Comparison of ENCODE assay signal across 8 cellular contexts in genomic region chr9:73132034-73132776, GRCh38. TPM values are rescaled to one million over a fixed set of nuclear protein-coding genes. Genes with fewer than 3 reads are reported as not detected.
DNase-seq lines count a peak whose midpoint lies in the region; ATAC-seq, FAIRE-seq and TF ChIP-seq lines count a peak whose summit lies in the region.

No MANE protein-coding gene starts in this region.

- POLR2A ChIA-PET in H1 (lab: Charles Lee; ENCODE audit: partially characterized antibody) = no interaction called here

- no peak overlapping the region for H2BK15ac ChIP-seq in H1 (ENCODE audit: low read length)

- no peak overlapping the region for H4K91ac ChIP-seq in H1 (replicated peaks; ENCODE audit: insufficient read length, low read length)

- H3K23me2 ChIP-seq in H1 (ENCODE audit: low read depth, low read length) = no peaks in the 10 kb centered on the region

- no peak overlapping the region for H2BK20ac ChIP-seq in H1 (ENCODE audit: low read length)

- FAIRE-seq in A204.1 (lab: Jason Lieb, UNC) (peak; percentile 93), H1 (lab: Jason Lieb, UNC) (no peak)

- no peaks in the 10 kb centered on the region for H3K9me3 ChIP-seq in H1 (ENCODE audit: insufficient read depth in 2 of 2, low read depth in 1 of 2, low read length in 1 of 2)

- no peak overlapping the region for H3K23ac ChIP-seq in H1 (ENCODE audit: insufficient read length)

- WGBS in H1 (ENCODE audit: extremely low coverage in 1 of 2, insufficient coverage in 1 of 2, insufficient read length in 1 of 2, insufficient replicate concordance in 2 of 2, low coverage in 1 of 2, low lambda C conversion rate in 2 of 2, missing lambda C conversion rate in 1 of 2), 2 experiments = 66% methylated on average over 15 of the region's 15 CpGs; no CpG with 5 or more reads in 1 of the 2 experiments

- TF ChIP-seq RAD21 in H1 (IDR thresholded peaks at IDR 0.05 in 1 of 2, conservative IDR thresholded peaks at IDR 0.05 in 1 of 2; ENCODE audit: low read depth in 2 of 2, low read length in 2 of 2) = no peak

- no peak for TF ChIP-seq POLR2A in H1 (IDR thresholded peaks at IDR 0.05; ENCODE audit: control extremely low read depth in 1 of 2, low read depth in 2 of 2, low read length in 2 of 2)

- no peak overlapping the region for H2AK5ac ChIP-seq in H1 (ENCODE audit: low read depth, low read length)

- H2BK120ac ChIP-seq in H1 (replicated peaks; ENCODE audit: low read depth, low read length) = no peak overlapping the region

- H3K4me1 ChIP-seq in H1 (replicated peaks in 1 of 4; ENCODE audit: control insufficient read depth in 3 of 4, insufficient read depth in 4 of 4, low read length in 3 of 4) = no peaks in the 10 kb centered on the region; a peak in 1 of 7 replicates

- H3K9me3 Mint-ChIP-seq in mesothelial cell of epicardium = no peaks in the 10 kb centered on the region

- H3K79me1 ChIP-seq in H1 (ENCODE audit: low read depth, low read length) = no peaks in the 10 kb centered on the region

- H3K79me2 ChIP-seq in H1 (ENCODE audit: control insufficient read depth in 1 of 2, insufficient read depth in 2 of 2, low read length in 2 of 2) = no peaks in the 10 kb centered on the region

- H2BK12ac ChIP-seq in H1 (ENCODE audit: low read depth, low read length) = no peak overlapping the region

- H2AFZ ChIP-seq in H1 (ENCODE audit: low read length) = peak overlapping the region; percentile 3; the same call in 1 of the 2 replicates

- no peaks in the 10 kb centered on the region for H3K36me3 Mint-ChIP-seq in mesothelial cell of epicardium

- H4K20me1 ChIP-seq in H1 (replicated peaks in 1 of 2; ENCODE audit: control insufficient read depth in 1 of 2, insufficient read depth in 2 of 2, low read length in 2 of 2) = no peaks in the 10 kb centered on the region

- H4K5ac ChIP-seq in H1 (ENCODE audit: insufficient read length, low read depth, low read length) = no peak overlapping the region

- H3K27ac ChIP-seq in H1 (ENCODE audit: low read depth, low read length) = no peak overlapping the region

- TF ChIP-seq CTCF in H1 (IDR thresholded peaks at IDR 0.05; ENCODE audit: control extremely low read depth in 1 of 3, insufficient read depth in 1 of 3, low read depth in 1 of 3, low read length in 3 of 3) (no peak), mesothelial cell of epicardium (IDR thresholded peaks at IDR 0.05; ENCODE audit: unreplicated experiment) (no peak)

- ATAC-seq in GM18873 (IDR thresholded peaks at IDR 0.05; ENCODE audit: low FRiP score, unreplicated experiment) (peak; percentile 95), HG03103 (IDR thresholded peaks at IDR 0.05; ENCODE audit: low read depth, unreplicated experiment) (peak; percentile 86)

- H3K18ac ChIP-seq in H1 (ENCODE audit: extremely low read depth, low read length) = no peak overlapping the region

- no peak overlapping the region for H3K4ac ChIP-seq in H1 (replicated peaks; ENCODE audit: insufficient read length, low read depth, low read length)

- H3K4me3 ChIP-seq in H1 (ENCODE audit: extremely low read depth in 1 of 4, insufficient read depth in 2 of 4, low read depth in 3 of 4, low read length in 4 of 4) = no peak overlapping the region

- no peak overlapping the region for H3K56ac ChIP-seq in H1 (replicated peaks; ENCODE audit: insufficient read length, low read depth, low read length)

- no peak overlapping the region; a peak in 1 of 4 replicates for H3K4me2 ChIP-seq in H1 (ENCODE audit: insufficient read depth in 1 of 2, low read depth in 2 of 2, low read length in 2 of 2)

- H3K27me3 Mint-ChIP-seq in mesothelial cell of epicardium (ENCODE audit: low read depth) = no peaks in the 10 kb centered on the region

- no peak for TF ChIP-seq EP300 in H1 (IDR thresholded peaks at IDR 0.05; ENCODE audit: borderline replicate concordance in 1 of 2, low read depth in 2 of 2, low read length in 2 of 2)

- CTCF ChIA-PET in H1 (lab: Charles Lee; ENCODE audit: partially characterized antibody) = interaction anchor here (1.1 to 1.8 kb wide), 2 partner anchors 25 to 276 kb away, joined by 3 to 4 read pairs; no protein-coding TSS in a partner anchor

- peak; percentile 42 for DNase-seq in NCI-H774 (lab: John Stamatoyannopoulos, UW)
- peak in 2 of 3 experiments; percentile 16 to 32 for DNase-seq in activated CD8-positive, alpha-beta memory T cell treated with anti-CD3 and anti-CD28 coated beads for 48 hours (ENCODE audit: low read depth in 2 of 3, low spot score in 2 of 3)
- DNase-seq in H1 (ENCODE audit: low read depth in 1 of 2, low spot score in 2 of 2) = no peak
- peak; percentile 54 to 70 for DNase-seq in mesothelial cell of epicardium (ENCODE audit: low spot score in 2 of 2, unreplicated experiment in 2 of 2)
- peak; percentile 20 for DNase-seq in stimulated activated CD8-positive, alpha-beta memory T cell treated with anti-CD3 and anti-CD28 coated beads, Interleukin-15, amount 100 ng/mL, for 24 hours (ENCODE audit: low read depth)

- no peaks in the 10 kb centered on the region for H3K27me3 ChIP-seq in H1 (replicated peaks in 1 of 4; ENCODE audit: control insufficient read depth in 3 of 4, extremely low read depth in 1 of 4, insufficient read depth in 3 of 4, low read length in 3 of 4)

- H4K8ac ChIP-seq in H1 (ENCODE audit: extremely low read depth, insufficient read depth, low read length) = no peak overlapping the region

- no peaks in the 10 kb centered on the region for H3K36me3 ChIP-seq in H1 (ENCODE audit: control insufficient read depth in 2 of 4, insufficient read depth in 4 of 4, low read length in 3 of 4)

- H3K27ac Mint-ChIP-seq in mesothelial cell of epicardium = peak overlapping the region; percentile 95

- H3K4me3 Mint-ChIP-seq in mesothelial cell of epicardium = peak overlapping the region; percentile 61

- peaks cover 49% of the 10 kb centered on the region for H3K4me1 Mint-ChIP-seq in mesothelial cell of epicardium

- H2BK5ac ChIP-seq in H1 (ENCODE audit: low read depth, low read length) = no peak overlapping the region

- no peak overlapping the region for H3K14ac ChIP-seq in H1 (ENCODE audit: insufficient read length)

- no peak overlapping the region for H3K9ac ChIP-seq in H1 (replicated peaks in 1 of 4; ENCODE audit: extremely low read depth in 1 of 4, low read depth in 3 of 4, low read length in 3 of 4)

TF ChIP-seq in H1, 55 proteins besides CTCF, POLR2A, EP300 and RAD21:
- TF ChIP-seq USF2 (IDR thresholded peaks at IDR 0.05; ENCODE audit: low read length) (no peak), POLR2AphosphoS5 (IDR thresholded peaks at IDR 0.05; ENCODE audit: low read depth, low read length) (no peak), CHD1 (IDR thresholded peaks at IDR 0.05; ENCODE audit: low read depth, low read length) (no peak), SP1 (IDR thresholded peaks at IDR 0.05; ENCODE audit: low read depth, low read length) (no peak), GTF2F1 (IDR thresholded peaks at IDR 0.05; ENCODE audit: borderline replicate concordance, low read depth, low read length) (no peak), JUN (IDR thresholded peaks at IDR 0.05; ENCODE audit: low read depth, low read length) (no peak)

RNA-seq across cellular contexts. Expression of gene ANXA1, which starts 19.5 kb away (rescaled TPM):
- 5.7 and 6.7 TPM in 2 replicates for total RNA-seq in H1 (2021; fragmentation: NEBNext Ultra II Directional; extraction: Animal tissue kit (Norgen Biotek cat#: 25700))
- 0.50 and 0.71 TPM in 2 replicates for polyA plus RNA-seq in H1 (2011; rRNA removed)
- 1.5 TPM for polyA plus RNA-seq in H1 (2011; cell fraction: cytosol; rRNA removed)
- 0.23 TPM for polyA plus RNA-seq in H1 (2011; cell fraction: nucleus; rRNA removed)
- 1.5 to 5.3 TPM (median 2.6 TPM) in 4 replicates for polyA plus RNA-seq in H1 (2012, experiment 1 of 2)
- polyA plus RNA-seq in H1 (2012, experiment 2 of 2) = 0.62 TPM
- polyA plus RNA-seq in H1 (2013, experiment 1 of 2) = 12.3 TPM
- 12.5 TPM for polyA plus RNA-seq in H1 (2013, experiment 2 of 2)
- 1.3 and 2.0 TPM in 2 replicates for polyA minus RNA-seq in H1 (2011; rRNA and poly(A)+ RNA removed)
- polyA minus RNA-seq in H1 (2011; cell fraction: cytosol; rRNA and poly(A)+ RNA removed) = 3.4 TPM
- 3.2 TPM for polyA minus RNA-seq in H1 (2011; cell fraction: nucleus; rRNA and poly(A)+ RNA removed)
- total RNA-seq in mesothelial cell of epicardium = 166 to 189 TPM (median 183 TPM) in 3 replicates

Comparison
In these comparisons a context has a peak if more than half of its experiments do, and no peak if none do; other contexts are left out.
1. DNase-seq: peak in NCI-H774 (single experiment), activated CD8-positive, alpha-beta memory T cell treated with anti-CD3 and anti-CD28 coated beads for 48 hours (2 of 3), mesothelial cell of epicardium (2 of 2) and stimulated activated CD8-positive, alpha-beta memory T cell treated with anti-CD3 and anti-CD28 coated beads, Interleukin-15, amount 100 ng/mL, for 24 hours (single experiment); none in H1 (0 of 2).
2. RNA of gene ANXA1, which starts 19.5 kb away (total RNA-seq): 166 to 189 TPM in mesothelial cell of epicardium; 5.7 to 6.7 TPM in H1; every median in the first group is over 10 times any median in the second.